ENCODE assay signal across 9 cellular contexts in the genomic region with DNA sequence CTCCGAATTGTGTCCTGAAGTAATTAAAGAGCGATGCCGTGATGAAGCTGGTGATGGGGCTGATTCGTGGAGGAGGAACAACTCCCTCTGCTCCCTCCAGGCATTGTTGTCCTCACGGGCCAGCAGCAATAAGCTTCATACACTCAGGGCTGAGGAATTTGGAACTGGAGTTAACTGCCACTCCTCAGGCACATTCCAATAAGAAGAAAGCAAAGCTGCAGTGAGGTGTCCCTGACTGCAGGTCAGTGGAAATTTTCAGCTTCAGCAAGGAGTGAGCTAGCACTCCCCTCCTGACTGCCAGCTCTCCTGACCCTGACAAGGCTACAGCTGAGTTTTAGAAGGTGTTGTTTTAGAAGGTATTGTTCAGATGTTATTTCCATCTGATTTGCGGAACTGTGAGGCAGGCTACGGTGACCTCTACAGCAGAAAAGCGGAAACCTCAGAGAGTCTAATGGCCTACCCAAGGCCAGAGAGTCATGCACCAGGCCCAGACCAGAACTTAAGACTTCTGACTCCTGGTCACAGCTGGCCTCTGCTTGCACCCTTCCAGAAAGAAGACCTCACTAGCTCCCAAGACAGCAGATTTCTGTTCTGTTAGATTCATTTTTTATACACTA.
DNase-seq lines count a peak whose midpoint lies in the region; ATAC-seq and TF ChIP-seq lines count a peak whose summit lies in the region.
"Had no signal": no experiment of that assay in that cellular context is flagged by ENCODE, and none has a peak within 500 bp of the region (broad histone marks: within the 10 kb centered on the region; RNA-seq: fewer than 3 reads in every experiment).

No MANE protein-coding gene starts in this region.

- peak; percentile 93 for DNase-seq in AG08395 (ENCODE audit: low spot score)
- peak; percentile 94 for DNase-seq in RPMI7951 (ENCODE audit: low read depth)
- peak; percentile 73 for DNase-seq in fibroblast of mammary gland (ENCODE audit: low read depth)
- no peak for DNase-seq in hippocampal formation (lab: John Stamatoyannopoulos, UW)
- DNase-seq in NCI-H774 (lab: John Stamatoyannopoulos, UW) = no peak
- no peak for DNase-seq in BE2C
- DNase-seq in T-cell = no peak
- DNase-seq: CD4-positive, CD25-positive, alpha-beta regulatory T cell had no signal

- H3K36me3 Mint-ChIP-seq in nephron (ENCODE audit: low read depth) = peaks cover 53% of the 10 kb centered on the region
- peaks cover 60% of the 10 kb centered on the region for H3K36me3 Mint-ChIP-seq in T-cell

- no peaks in the 10 kb centered on the region for H3K36me3 ChIP-seq in BE2C

- H3K4me3 Mint-ChIP-seq in nephron (peak overlapping the region; percentile 6 to 62 (median 41)), T-cell (no peak overlapping the region)
- H3K4me3 Mint-ChIP-seq: CD4-positive, CD25-positive, alpha-beta regulatory T cell had no signal

- H3K4me1 ChIP-seq in BE2C = no peaks in the 10 kb centered on the region

- H3K9me3 ChIP-seq in BE2C = no peaks in the 10 kb centered on the region

- POLR2A ChIA-PET in T-cell (lab: Charles Lee) = no interaction called here

- H3K27me3 Mint-ChIP-seq in nephron (ENCODE audit: low read depth) (peaks cover 3% of the 10 kb centered on the region), T-cell (no peaks in the 10 kb centered on the region)
- H3K27me3 Mint-ChIP-seq: CD4-positive, CD25-positive, alpha-beta regulatory T cell had no signal

- H3K9me3 Mint-ChIP-seq in nephron (peaks cover 2% of the 10 kb centered on the region), T-cell (peaks cover 0 to 8% (median 6%) of the 10 kb centered on the region in 3 donors)

- H3K27ac Mint-ChIP-seq in nephron (peak overlapping the region; percentile 95 to 99 (median 99)), T-cell (peak overlapping the region in 1 of 2 donors; percentile 9)

- no peaks in the 10 kb centered on the region for H3K27me3 ChIP-seq in BE2C

- TF ChIP-seq CTCF in fibroblast of mammary gland (conservative IDR thresholded peaks at IDR 0.05; ENCODE audit: control insufficient read depth, insufficient read depth, low read depth, low read length) (no peak), nephron (IDR thresholded peaks at IDR 0.05; ENCODE audit: unreplicated experiment in 3 of 3) (no peak), BE2C (IDR thresholded peaks at IDR 0.05; ENCODE audit: low read depth, low read length) (no peak)

- no peak for ATAC-seq in T-cell (replicated peaks in 1 of 4)

- no peak overlapping the region for H3K4me3 ChIP-seq in fibroblast of mammary gland (ENCODE audit: control insufficient read depth, low read depth, low read length)
- no peak overlapping the region for H3K4me3 ChIP-seq in BE2C (ENCODE audit: low read depth, low read length)

- CTCF ChIA-PET in T-cell (lab: Charles Lee) = no interaction called here

- H3K4me1 Mint-ChIP-seq in nephron (peaks cover 66% of the 10 kb centered on the region), T-cell (peaks cover 2 to 33% (median 26%) of the 10 kb centered on the region in 3 donors)

Comparison
In these comparisons a context has a peak if more than half of its experiments do, and no peak if none do; other contexts are left out.
1. DNase-seq: peak in AG08395 (single experiment), RPMI7951 (single experiment) and fibroblast of mammary gland (single experiment); none in hippocampal formation (0 of 2), NCI-H774 (single experiment), BE2C (single experiment) and T-cell (0 of 34).
2. H3K4me3 Mint-ChIP-seq: peak in nephron (3 of 3); none in T-cell (0 of 3).